Comparison of ENCODE assay signal across 8 cellular contexts in genomic region chr21:44428281-44428942, GRCh38. TPM values are rescaled to one million over a fixed set of nuclear protein-coding genes. Genes with fewer than 3 reads are reported as not detected.
DNase-seq lines count a peak whose midpoint lies in the region; ATAC-seq lines count a peak whose summit lies in the region.

No MANE protein-coding gene starts in this region.

- intact Hi-C loops in activated naive CD4-positive, alpha-beta T cell treated with anti-CD3 and anti-CD28 coated beads for 36 hours (cut with micrococcal nuclease) = no loop called here

- H3K27ac Mint-ChIP-seq in activated naive CD4-positive, alpha-beta T cell treated with anti-CD3 and anti-CD28 coated beads for 36 hours = no peak overlapping the region
- H3K27ac Mint-ChIP-seq in natural killer cell treated with Interleukin-12 subunit alpha and Interleukin-12 subunit beta and Interleukin-15 and Interleukin-18, amount 100 ng/mL, for 72 hours = no peak overlapping the region

- ATAC-seq in natural killer cell treated with Interleukin-12 subunit alpha and Interleukin-12 subunit beta and Interleukin-15 and Interleukin-18, amount 100 ng/mL, for 72 hours = peak; percentile 41 to 55
- ATAC-seq in GM21717 (IDR thresholded peaks at IDR 0.05; ENCODE audit: unreplicated experiment) (no peak), GM21723 (IDR thresholded peaks at IDR 0.05; ENCODE audit: unreplicated experiment) (no peak)

- peak; percentile 35 for DNase-seq in NCI-H82 (lab: John Stamatoyannopoulos, UW)
- DNase-seq in NCI-H82 treated with DMSO at 0.1 percent for 48 hours (lab: John Stamatoyannopoulos, UW; ENCODE audit: unreplicated experiment) = no peak
- DNase-seq in SK-MEL-5 (ENCODE audit: low read depth, low spot score) = peak; percentile 88
- DNase-seq in activated naive CD4-positive, alpha-beta T cell treated with anti-CD3 and anti-CD28 coated beads for 36 hours = peak; percentile 60
- DNase-seq in natural killer cell treated with Interleukin-12 subunit alpha and Interleukin-12 subunit beta and Interleukin-15 and Interleukin-18, amount 100 ng/mL, for 72 hours (ENCODE audit: low spot score) = no peak
- no peak for DNase-seq in dedifferentiated amniotic fluid mesenchymal stem cell (ENCODE audit: extremely low spot score)

- no peak overlapping the region for H3K4me3 Mint-ChIP-seq in activated naive CD4-positive, alpha-beta T cell treated with anti-CD3 and anti-CD28 coated beads for 36 hours
- no peak overlapping the region for H3K4me3 Mint-ChIP-seq in natural killer cell treated with Interleukin-12 subunit alpha and Interleukin-12 subunit beta and Interleukin-15 and Interleukin-18, amount 100 ng/mL, for 72 hours

- in situ Hi-C loops in SK-MEL-5 (cut with HindIII; ENCODE audit: low pct_unique_long_range_greater_than_20kb, low sequenced_read_pairs) = no loop called here

- H3K36me3 Mint-ChIP-seq in activated naive CD4-positive, alpha-beta T cell treated with anti-CD3 and anti-CD28 coated beads for 36 hours (ENCODE audit: low read depth) = peaks cover 2% of the 10 kb centered on the region
- H3K36me3 Mint-ChIP-seq in natural killer cell treated with Interleukin-12 subunit alpha and Interleukin-12 subunit beta and Interleukin-15 and Interleukin-18, amount 100 ng/mL, for 72 hours = peaks cover 14% of the 10 kb centered on the region

- peaks cover 13% of the 10 kb centered on the region for H3K9me3 Mint-ChIP-seq in activated naive CD4-positive, alpha-beta T cell treated with anti-CD3 and anti-CD28 coated beads for 36 hours
- H3K9me3 Mint-ChIP-seq in natural killer cell treated with Interleukin-12 subunit alpha and Interleukin-12 subunit beta and Interleukin-15 and Interleukin-18, amount 100 ng/mL, for 72 hours = peaks cover 6% of the 10 kb centered on the region

- no peaks in the 10 kb centered on the region for H3K4me1 Mint-ChIP-seq in activated naive CD4-positive, alpha-beta T cell treated with anti-CD3 and anti-CD28 coated beads for 36 hours (ENCODE audit: low read depth)
- peaks cover 0 to 8% of the 10 kb centered on the region in 2 donors for H3K4me1 Mint-ChIP-seq in natural killer cell treated with Interleukin-12 subunit alpha and Interleukin-12 subunit beta and Interleukin-15 and Interleukin-18, amount 100 ng/mL, for 72 hours (ENCODE audit: low read depth in 2 of 2)

- CTCF ChIA-PET in activated naive CD4-positive, alpha-beta T cell treated with anti-CD3 and anti-CD28 coated beads for 36 hours (lab: Charles Lee) = no interaction called here

- H3K27me3 Mint-ChIP-seq in activated naive CD4-positive, alpha-beta T cell treated with anti-CD3 and anti-CD28 coated beads for 36 hours (ENCODE audit: low read depth) = no peaks in the 10 kb centered on the region
- H3K27me3 Mint-ChIP-seq in natural killer cell treated with Interleukin-12 subunit alpha and Interleukin-12 subunit beta and Interleukin-15 and Interleukin-18, amount 100 ng/mL, for 72 hours = no peaks in the 10 kb centered on the region

RNA-seq across cellular contexts. Expression of gene LRRC3, which starts 26.9 kb away (rescaled TPM):
- total RNA-seq in SK-MEL-5 (2014; rRNA removed; shearing (Covaris generic)) = 1.5 TPM in 2 replicates
- polyA plus RNA-seq in SK-MEL-5 (2015; cell fraction: cytosol; rRNA removed) = 3.7 and 5.4 TPM in 2 replicates
- 1.4 and 2.2 TPM in 2 replicates for polyA plus RNA-seq in SK-MEL-5 (2015; cell fraction: nucleus; rRNA removed)
- 1 to 10 TPM; 2.5 to 2.8 TPM for total RNA-seq in activated naive CD4-positive, alpha-beta T cell treated with anti-CD3 and anti-CD28 coated beads for 36 hours
- total RNA-seq in natural killer cell treated with Interleukin-12 subunit alpha and Interleukin-12 subunit beta and Interleukin-15 and Interleukin-18, amount 100 ng/mL, for 72 hours = under 1 TPM; 0.45 to 0.88 TPM

Comparison
In these comparisons a context has a peak if more than half of its experiments do, and no peak if none do; other contexts are left out.
1. DNase-seq: peak in NCI-H82 (single experiment), SK-MEL-5 (single experiment) and activated naive CD4-positive, alpha-beta T cell treated with anti-CD3 and anti-CD28 coated beads for 36 hours (single experiment); none in NCI-H82 treated with DMSO at 0.1 percent for 48 hours (single experiment), natural killer cell treated with Interleukin-12 subunit alpha and Interleukin-12 subunit beta and Interleukin-15 and Interleukin-18, amount 100 ng/mL, for 72 hours (single experiment) and dedifferentiated amniotic fluid mesenchymal stem cell (single experiment).
2. ATAC-seq: peak in natural killer cell treated with Interleukin-12 subunit alpha and Interleukin-12 subunit beta and Interleukin-15 and Interleukin-18, amount 100 ng/mL, for 72 hours (2 of 2); none in GM21717 (single experiment) and GM21723 (single experiment).